Comparison of ENCODE assay signal across 1 cellular context in the genomic region with DNA sequence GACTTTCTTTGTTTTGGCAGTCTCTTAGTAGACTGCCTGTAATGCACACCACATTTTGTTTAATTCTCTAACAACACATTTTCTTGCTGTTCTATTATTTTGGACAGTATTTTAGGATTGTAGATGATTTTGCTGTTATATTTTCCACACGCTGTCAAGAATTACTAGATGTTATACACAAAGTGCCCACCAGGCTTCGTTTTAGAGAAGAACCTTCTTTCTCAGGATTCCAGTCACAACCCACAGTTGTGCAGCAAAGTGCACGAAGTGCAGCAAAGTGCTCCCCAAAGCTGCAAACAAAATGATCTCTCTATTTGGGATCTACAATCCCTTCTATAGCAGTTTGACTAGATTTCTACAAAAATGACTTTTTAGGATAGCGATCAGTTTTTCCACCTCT.
TF ChIP-seq lines count a peak whose summit lies in the region.

No MANE protein-coding gene starts in this region.

TF ChIP-seq in GM23338, 12 proteins besides CTCF, POLR2A, EP300 and RAD21 (continued from another document):
- TF ChIP-seq ZNF462 (CRISPR knock-in tag; IDR thresholded peaks at IDR 0.05) = no peak
- no peak for TF ChIP-seq EZH2 (IDR thresholded peaks at IDR 0.05; ENCODE audit: low read depth, unreplicated experiment)
TF ChIP-seq in GM23338: peak in this region for 0.
